In the genomic region with DNA sequence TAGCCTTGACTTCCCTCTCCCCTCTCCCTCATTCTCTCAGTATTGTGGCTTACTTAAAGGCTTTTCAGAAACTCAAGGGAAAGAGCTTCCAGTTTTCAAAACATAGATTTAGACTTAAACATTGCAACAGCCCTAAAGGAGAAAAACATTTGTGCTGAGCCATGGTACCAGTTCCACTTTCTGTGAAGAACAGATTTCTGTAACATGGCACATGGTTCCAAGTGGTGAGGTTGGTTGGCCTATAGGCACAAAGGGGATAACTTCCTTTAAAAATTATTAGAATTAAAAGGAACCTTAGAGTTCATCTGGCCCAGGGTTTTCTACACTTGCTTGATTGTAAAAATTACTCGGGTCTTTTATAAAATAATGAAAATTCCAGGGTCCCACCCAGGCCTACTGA, we compare ENCODE assay signal across 25 cellular contexts.
"Had no signal": no experiment of that assay in that cellular context is flagged by ENCODE, and none has a peak within 500 bp of the region (broad histone marks: within the 10 kb centered on the region; RNA-seq: fewer than 3 reads in every experiment).

No MANE protein-coding gene starts in this region.

- H3K27me3 ChIP-seq: hepatocyte, pancreas, spleen, testis, transverse colon had no signal

- H3K27ac Mint-ChIP-seq: activated CD4-positive, alpha-beta memory T cell treated with anti-CD3 and anti-CD28 coated beads, Interleukin-2, amount 10 ng/mL, durations not matched to agents 7 days and 5 days; activated CD4-positive, alpha-beta T cell treated with anti-CD3 and anti-CD28 coated beads, Interleukin-2, amount 10 ng/mL, durations not matched to agents 7 days and 5 days; activated T-cell treated with anti-CD3 and anti-CD28 coated beads, Interleukin-2, amount 50 U/mL, for 24 hours; T-helper 17 cell; WTC11 had no signal

- H3K9me3 Mint-ChIP-seq: activated CD4-positive, alpha-beta memory T cell treated with anti-CD3 and anti-CD28 coated beads, Interleukin-2, amount 10 ng/mL, durations not matched to agents 7 days and 5 days; activated CD4-positive, alpha-beta T cell treated with anti-CD3 and anti-CD28 coated beads, Interleukin-2, amount 10 ng/mL, durations not matched to agents 7 days and 5 days; activated T-cell treated with anti-CD3 and anti-CD28 coated beads, Interleukin-2, amount 50 U/mL, for 24 hours; central memory CD8-positive, alpha-beta T cell; WTC11 had no signal

- H3K36me3 Mint-ChIP-seq: WTC11 had no signal

- H3K4me3 Mint-ChIP-seq: activated CD4-positive, alpha-beta memory T cell treated with anti-CD3 and anti-CD28 coated beads, Interleukin-2, amount 10 ng/mL, durations not matched to agents 7 days and 5 days; activated CD4-positive, alpha-beta T cell treated with anti-CD3 and anti-CD28 coated beads, Interleukin-2, amount 10 ng/mL, durations not matched to agents 7 days and 5 days; activated T-cell treated with anti-CD3 and anti-CD28 coated beads, Interleukin-2, amount 50 U/mL, for 24 hours; central memory CD8-positive, alpha-beta T cell; T-helper 17 cell; WTC11 had no signal

- H2AFZ ChIP-seq: hepatocyte had no signal

- H3K36me3 ChIP-seq: pancreas, prostate gland, transverse colon had no signal

- H3K9me3 ChIP-seq: pancreas, prostate gland, spleen, testis, transverse colon had no signal

- H3K4me1 ChIP-seq: prostate gland had no signal

- H3K27ac ChIP-seq: epithelial cell of prostate, hepatocyte, pancreas, prostate gland, spleen, testis had no signal

- H3K4me2 ChIP-seq: hepatocyte had no signal

- H3K79me2 ChIP-seq: hepatocyte had no signal

- H3K4me3 ChIP-seq: hepatocyte, pancreas, prostate gland, spleen, testis, transverse colon had no signal

- H3K27me3 Mint-ChIP-seq: activated CD4-positive, alpha-beta T cell treated with anti-CD3 and anti-CD28 coated beads, Interleukin-2, amount 10 ng/mL, durations not matched to agents 7 days and 5 days; activated T-cell treated with anti-CD3 and anti-CD28 coated beads, Interleukin-2, amount 50 U/mL, for 24 hours; central memory CD8-positive, alpha-beta T cell; T-helper 17 cell had no signal

- ATAC-seq: left ventricle myocardium superior, right cardiac atrium, T-helper 17 cell, WTC11 had no signal

- DNase-seq: activated CD4-positive, alpha-beta memory T cell treated with anti-CD3 and anti-CD28 coated beads, Interleukin-2, amount 10 ng/mL, durations not matched to agents 7 days and 5 days; activated CD4-positive, alpha-beta T cell treated with anti-CD3 and anti-CD28 coated beads for 1 hour; activated CD4-positive, alpha-beta T cell treated with anti-CD3 and anti-CD28 coated beads, Interleukin-2, amount 10 ng/mL, durations not matched to agents 7 days and 5 days; activated CD8-positive, alpha-beta memory T cell treated with anti-CD3 and anti-CD28 coated beads, Interleukin-2, amount 50 U/mL, for 48 hours; activated gamma-delta T cell; activated naive CD4-positive, alpha-beta T cell treated with anti-CD3 and anti-CD28 coated beads, Interleukin-2, amount 50 U/mL, for 16 hours; activated T-cell treated with anti-CD3 and anti-CD28 coated beads, Interleukin-2, amount 50 U/mL, for 24 hours; dermis blood vessel endothelial cell; effector CD8-positive, alpha-beta T cell; islet precursor cell; left ventricle myocardium superior; nucleus accumbens; pancreas; right cardiac atrium; spleen; stimulated activated naive CD4-positive, alpha-beta T cell; T-helper 17 cell; T1000; testis; transverse colon had no signal
